In genomic region chr5:56638061-56638621, GRCh38 we compare ENCODE assay signal across 13 cellular contexts.
DNase-seq lines count a peak whose midpoint lies in the region; ATAC-seq and TF ChIP-seq lines count a peak whose summit lies in the region.
"Had no signal": no experiment of that assay in that cellular context is flagged by ENCODE, and none has a peak within 500 bp of the region (broad histone marks: within the 10 kb centered on the region; RNA-seq: fewer than 3 reads in every experiment).

No MANE protein-coding gene starts in this region.

- no peaks in the 10 kb centered on the region for H3K9me3 ChIP-seq in HUES48 (ENCODE audit: control insufficient read depth, insufficient read depth, low read length)
- no peaks in the 10 kb centered on the region for H3K9me3 ChIP-seq in stomach
- H3K9me3 ChIP-seq in osteoblast (ENCODE audit: low read depth, low read length), result no peaks in the 10 kb centered on the region
- H3K9me3 ChIP-seq: psoas muscle had no signal

- no peaks in the 10 kb centered on the region for H3K27me3 Mint-ChIP-seq in chondrocyte (ENCODE audit: low read depth)
- H3K27me3 Mint-ChIP-seq: activated CD4-positive, alpha-beta T cell treated with anti-CD3 and anti-CD28 coated beads for 36 hours; activated naive CD8-positive, alpha-beta T cell had no signal

- no peak for TF ChIP-seq EP300 in stomach (IDR thresholded peaks at IDR 0.05)

- H3K4me1 ChIP-seq in HUES48 (ENCODE audit: control insufficient read depth, insufficient read depth, low read length), result peaks cover 28% of the 10 kb centered on the region
- peaks cover 34 to 61% (median 42%) of the 10 kb centered on the region in 4 donors for H3K4me1 ChIP-seq in stomach
- peaks cover 4% of the 10 kb centered on the region for H3K4me1 ChIP-seq in osteoblast (ENCODE audit: insufficient read depth, low read length)
- H3K4me1 ChIP-seq: psoas muscle had no signal

- H3K27ac Mint-ChIP-seq in chondrocyte (ENCODE audit: unreplicated experiment), result no peak overlapping the region
- H3K27ac Mint-ChIP-seq: activated naive CD8-positive, alpha-beta T cell had no signal

- H3K9ac ChIP-seq in HUES48 (ENCODE audit: low read depth, low read length), result no peak overlapping the region

- H3K4me1 Mint-ChIP-seq in chondrocyte (ENCODE audit: low read depth), result peaks cover 41% of the 10 kb centered on the region

- H3K4me3 Mint-ChIP-seq in chondrocyte (ENCODE audit: unreplicated experiment), result no peak overlapping the region
- H3K4me3 Mint-ChIP-seq: activated CD4-positive, alpha-beta T cell treated with anti-CD3 and anti-CD28 coated beads for 36 hours; activated naive CD8-positive, alpha-beta T cell had no signal

- 26 to 55% (median 44%) methylated on average over 2 of the region's 2 CpGs for WGBS in stomach, 5 donors

- H3K4me2 ChIP-seq in osteoblast (ENCODE audit: insufficient read depth, low read length), result no peak overlapping the region

- H3K36me3 Mint-ChIP-seq in chondrocyte (ENCODE audit: low read depth), result no peaks in the 10 kb centered on the region
- H3K36me3 Mint-ChIP-seq: activated naive CD8-positive, alpha-beta T cell had no signal

- intact Hi-C loops in stomach (cut with DNase I; ENCODE audit: low total_unique reads), result no loop called here

- no peaks in the 10 kb centered on the region for H3K79me2 ChIP-seq in osteoblast (ENCODE audit: insufficient read depth, low read length)

- H3K36me3 ChIP-seq in HUES48 (ENCODE audit: control insufficient read depth, insufficient read depth, low read length), result no peaks in the 10 kb centered on the region
- no peaks in the 10 kb centered on the region for H3K36me3 ChIP-seq in stomach
- H3K36me3 ChIP-seq in osteoblast (ENCODE audit: insufficient read depth, low read length), result no peaks in the 10 kb centered on the region

- DNase-seq in NCI-H345 treated with DMSO at 0.1 percent for 48 hours (lab: John Stamatoyannopoulos, UW; ENCODE audit: unreplicated experiment), result peak; percentile 89
- DNase-seq in stomach, result peak; percentile 73
- DNase-seq in chondrocyte (ENCODE audit: low spot score), result no peak
- DNase-seq in osteoblast (ENCODE audit: insufficient read length, low spot score, missing footprints), result no peak
- DNase-seq in activated naive CD4-positive, alpha-beta T cell treated with Interleukin-2 at 50 U/mL for 16 hours, result no peak
- DNase-seq in stimulated activated CD4-positive, alpha-beta T cell treated with anti-CD3 and anti-CD28 coated beads, Interleukin-4, amount 100 ng/mL, for 4 hours, result no peak
- DNase-seq: activated CD4-positive, alpha-beta T cell treated with anti-CD3 and anti-CD28 coated beads for 36 hours; effector CD4-positive, alpha-beta T cell; psoas muscle had no signal

- no peaks in the 10 kb centered on the region for H3K9me3 Mint-ChIP-seq in chondrocyte (ENCODE audit: low read depth)

- H3K27ac ChIP-seq in HUES48 (ENCODE audit: low read depth, low read length) (peak overlapping the region; percentile 52), stomach (peak overlapping the region in 4 of 5 donors; percentile 18 to 50 (median 42)), osteoblast (ENCODE audit: low read depth, low read length) (no peak overlapping the region)
- H3K27ac ChIP-seq: psoas muscle had no signal

- H3K4me3 ChIP-seq in HUES48 (ENCODE audit: low read depth, low read length), result no peak overlapping the region
- no peak overlapping the region for H3K4me3 ChIP-seq in stomach
- no peak overlapping the region for H3K4me3 ChIP-seq in osteoblast (ENCODE audit: insufficient read depth, low read length)
- H3K4me3 ChIP-seq: psoas muscle had no signal

- TF ChIP-seq POLR2A in stomach (IDR thresholded peaks at IDR 0.05), result no peak

- H2AFZ ChIP-seq in osteoblast (ENCODE audit: low read length), result no peak overlapping the region

- no peaks in the 10 kb centered on the region for H4K20me1 ChIP-seq in osteoblast (ENCODE audit: insufficient read depth, low read length)

- H3K27me3 ChIP-seq in HUES48 (ENCODE audit: control insufficient read depth, insufficient read depth, low read length), result no peaks in the 10 kb centered on the region
- H3K27me3 ChIP-seq in stomach, result no peaks in the 10 kb centered on the region
- H3K27me3 ChIP-seq in osteoblast (ENCODE audit: insufficient read depth, low read length), result peaks cover 3% of the 10 kb centered on the region

- no peak for TF ChIP-seq CTCF in stomach (IDR thresholded peaks at IDR 0.05)
- TF ChIP-seq CTCF in chondrocyte (IDR thresholded peaks at IDR 0.05), result no peak
- no peak for TF ChIP-seq CTCF in osteoblast (IDR thresholded peaks at IDR 0.05; ENCODE audit: extremely low read depth, low read depth, low read length)

- ATAC-seq in esophagus mucosa, result peak; percentile 29
- ATAC-seq: Panc1, psoas muscle had no signal

Comparison
In these comparisons a context has a peak if more than half of its experiments do, and no peak if none do; other contexts are left out.
1. DNase-seq: peak in NCI-H345 treated with DMSO at 0.1 percent for 48 hours (single experiment) and stomach (single experiment); none in chondrocyte (single experiment), osteoblast (single experiment), activated naive CD4-positive, alpha-beta T cell treated with Interleukin-2 at 50 U/mL for 16 hours (single experiment) and stimulated activated CD4-positive, alpha-beta T cell treated with anti-CD3 and anti-CD28 coated beads, Interleukin-4, amount 100 ng/mL, for 4 hours (0 of 2).